8 cellular contexts compared by ENCODE assay signal in the genomic region with DNA sequence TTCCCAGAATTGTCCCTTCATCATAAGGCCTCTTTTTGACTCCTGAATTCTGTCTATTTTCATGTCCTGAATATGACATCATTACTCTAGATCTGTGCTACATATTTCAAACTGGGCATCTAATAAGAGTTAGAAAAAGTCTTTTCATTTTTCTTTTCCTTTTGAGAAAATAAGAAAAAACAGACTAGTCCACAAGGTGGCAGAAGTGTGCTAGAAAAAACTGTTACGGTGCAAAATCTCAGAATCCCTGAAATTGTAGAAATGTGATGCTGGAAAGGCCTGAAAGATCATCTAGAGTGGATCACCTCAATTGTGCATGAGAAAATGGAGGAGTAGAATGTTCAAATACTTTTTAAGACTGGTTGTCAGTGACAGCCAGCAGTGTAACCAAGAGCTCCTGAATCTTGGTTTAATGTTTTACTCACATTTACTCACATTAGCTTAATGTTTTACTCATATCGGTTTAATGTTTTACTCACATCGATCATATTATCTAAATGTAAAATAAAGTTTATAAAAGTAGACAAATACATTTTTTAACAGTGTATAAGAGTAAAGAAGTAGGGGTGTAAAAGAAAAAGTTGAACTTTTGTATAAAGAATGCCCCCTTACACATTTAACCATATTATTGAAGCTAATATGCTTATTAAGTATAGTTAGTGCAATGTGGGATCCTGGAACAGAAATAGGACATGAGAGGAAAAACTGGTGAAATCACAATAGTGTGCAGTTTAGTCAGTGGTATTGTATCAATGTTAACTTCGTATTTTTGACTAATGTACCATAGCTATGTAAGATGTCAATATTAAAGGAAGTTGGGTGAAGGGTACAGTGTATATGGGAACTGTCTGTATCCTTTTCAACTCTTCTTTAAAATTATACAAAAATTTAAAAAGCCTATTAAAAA. TPM values are rescaled to one million over a fixed set of nuclear protein-coding genes. Genes with fewer than 3 reads are reported as not detected.
DNase-seq lines count a peak whose midpoint lies in the region; ATAC-seq and TF ChIP-seq lines count a peak whose summit lies in the region.

No MANE protein-coding gene starts in this region.

- H3K9me3 Mint-ChIP-seq in MCF 10A (ENCODE audit: unreplicated experiment): no peaks in the 10 kb centered on the region
- no peaks in the 10 kb centered on the region for H3K9me3 Mint-ChIP-seq in activated naive CD4-positive, alpha-beta T cell treated with anti-CD3 and anti-CD28 coated beads for 36 hours

- peak; percentile 33; the same call in 1 of the 2 replicates for TF ChIP-seq CTCF in LNCaP clone FGC (IDR thresholded peaks at IDR 0.05; ENCODE audit: control insufficient read depth, extremely low read depth, insufficient read depth)
- peak; percentile 38 for TF ChIP-seq CTCF in MCF 10A (IDR thresholded peaks at IDR 0.05; ENCODE audit: unreplicated experiment)

- CTCF ChIA-PET in MCF 10A (lab: Yijun Ruan, JAX): interaction anchor here (0.5 to 6.8 kb wide), 39 partner anchors 9 to 1101 kb away, joined by 3 to 87 read pairs (median 4); partner anchors contain the start of gene BMX
- CTCF ChIA-PET in activated naive CD4-positive, alpha-beta T cell treated with anti-CD3 and anti-CD28 coated beads for 36 hours (lab: Charles Lee): interaction anchor here (0.7 to 2.9 kb wide), 7 partner anchors 10 to 395 kb away, joined by 3 to 7 read pairs (median 3); no protein-coding TSS in a partner anchor

- H3K4me3 ChIP-seq in LNCaP clone FGC (ENCODE audit: low read depth, low read length): no peak overlapping the region

- no peaks in the 10 kb centered on the region for H3K36me3 Mint-ChIP-seq in MCF 10A (ENCODE audit: insufficient read depth, unreplicated experiment)
- no peaks in the 10 kb centered on the region for H3K36me3 Mint-ChIP-seq in activated naive CD4-positive, alpha-beta T cell treated with anti-CD3 and anti-CD28 coated beads for 36 hours (ENCODE audit: low read depth)

- POLR2A ChIA-PET in MCF 10A (lab: Yijun Ruan, JAX): interaction anchor here (0.6 to 0.7 kb wide), 2 partner anchors 151 to 164 kb away, joined by 3 to 4 read pairs; no protein-coding TSS in a partner anchor

- BruUV-seq in MCF 10A (replicated peaks; lab: Mats Ljungman, UMichigan): no TSS peak

- no peak overlapping the region for H3K4me3 Mint-ChIP-seq in MCF 10A (ENCODE audit: unreplicated experiment)
- H3K4me3 Mint-ChIP-seq in activated naive CD4-positive, alpha-beta T cell treated with anti-CD3 and anti-CD28 coated beads for 36 hours: no peak overlapping the region

- no peak overlapping the region for H3K27ac Mint-ChIP-seq in MCF 10A (ENCODE audit: low read depth, unreplicated experiment)
- no peak overlapping the region for H3K27ac Mint-ChIP-seq in activated naive CD4-positive, alpha-beta T cell treated with anti-CD3 and anti-CD28 coated beads for 36 hours

- intact Hi-C loops in MCF 10A (cut with micrococcal nuclease): loop anchor here (1.0 to 5.0 kb wide), 3 partner anchors 37 to 265 kb away; partner anchors contain the start of gene PIGA
- intact Hi-C loops in activated naive CD4-positive, alpha-beta T cell treated with anti-CD3 and anti-CD28 coated beads for 36 hours (cut with micrococcal nuclease): loop anchor here (1.0 kb wide), 1 partner anchor 168 kb away; no protein-coding TSS in a partner anchor

- DNase-seq in EL (peak; percentile 4), LNCaP clone FGC (ENCODE audit: low read depth) (no peak), MCF 10A (ENCODE audit: unreplicated experiment) (peak; percentile 33), medulla oblongata (ENCODE audit: extremely low spot score) (peak; percentile 57), OCI-M2 (lab: John Stamatoyannopoulos, UW; ENCODE audit: unreplicated experiment) (no peak)
- DNase-seq in activated naive CD4-positive, alpha-beta T cell treated with anti-CD3 and anti-CD28 coated beads for 36 hours: no peak
- DNase-seq in NK-92 treated with Interleukin-12 subunit alpha and Interleukin-12 subunit beta, amount 100 ng/mL, for 24 hours (lab: John Stamatoyannopoulos, UW): no peak

- H3K27me3 Mint-ChIP-seq in MCF 10A (ENCODE audit: insufficient read depth, unreplicated experiment): peaks cover 20% of the 10 kb centered on the region
- H3K27me3 Mint-ChIP-seq in activated naive CD4-positive, alpha-beta T cell treated with anti-CD3 and anti-CD28 coated beads for 36 hours (ENCODE audit: low read depth): no peaks in the 10 kb centered on the region

- ATAC-seq in HG03095 (IDR thresholded peaks at IDR 0.05; ENCODE audit: unreplicated experiment): no peak

- H3K4me1 Mint-ChIP-seq in MCF 10A (ENCODE audit: insufficient read depth, unreplicated experiment): no peaks in the 10 kb centered on the region
- no peaks in the 10 kb centered on the region for H3K4me1 Mint-ChIP-seq in activated naive CD4-positive, alpha-beta T cell treated with anti-CD3 and anti-CD28 coated beads for 36 hours (ENCODE audit: low read depth)

RNA-seq across cellular contexts. Expression of gene ASB11, which starts 15.2 kb away (rescaled TPM):
- total RNA-seq in MCF 10A (2022): not detected in 2 replicates
- total RNA-seq in activated naive CD4-positive, alpha-beta T cell treated with anti-CD3 and anti-CD28 coated beads for 36 hours: not detected

RNA-seq across cellular contexts. Expression of gene ASB9, which starts 30.3 kb away (rescaled TPM):
- total RNA-seq in MCF 10A (2022): 0.68 TPM in 1 of 2 replicates, not detected in the other
- under 1 TPM; 0.35 to 0.48 TPM for total RNA-seq in activated naive CD4-positive, alpha-beta T cell treated with anti-CD3 and anti-CD28 coated beads for 36 hours

RNA-seq across cellular contexts. Expression of gene PIGA, which starts 35.1 kb away (rescaled TPM):
- total RNA-seq in MCF 10A (2022): 17.3 and 22.7 TPM in 2 replicates
- total RNA-seq in activated naive CD4-positive, alpha-beta T cell treated with anti-CD3 and anti-CD28 coated beads for 36 hours: 10 to 100 TPM; 26.8 to 28.4 TPM

Comparison
In these comparisons a context has a peak if more than half of its experiments do, and no peak if none do; other contexts are left out.
1. DNase-seq: peak in EL (single experiment), MCF 10A (single experiment) and medulla oblongata (single experiment); none in LNCaP clone FGC (single experiment), activated naive CD4-positive, alpha-beta T cell treated with anti-CD3 and anti-CD28 coated beads for 36 hours (single experiment), NK-92 treated with Interleukin-12 subunit alpha and Interleukin-12 subunit beta, amount 100 ng/mL, for 24 hours (single experiment) and OCI-M2 (single experiment).